ENCODE assay signal across 9 cellular contexts in genomic region chr17:75980188-75981018, GRCh38. TPM values are rescaled to one million over a fixed set of nuclear protein-coding genes. Genes with fewer than 3 reads are reported as not detected.
A peak's percentile ranks its signal among the peaks of the same experiment; 100 is the strongest.
DNase-seq lines count a peak whose midpoint lies in the region; ATAC-seq, FAIRE-seq and TF ChIP-seq lines count a peak whose summit lies in the region.
"Had no signal": no experiment of that assay in that cellular context is flagged by ENCODE, and none has a peak within 500 bp of the region (broad histone marks: within the 10 kb centered on the region; RNA-seq: fewer than 3 reads in every experiment).

No MANE protein-coding gene starts in this region.

- FAIRE-seq in endothelial cell of umbilical vein (lab: Jason Lieb, UNC): peak; percentile 28
- FAIRE-seq: TTC549 had no signal

- H2AFZ ChIP-seq in PC-9: peak overlapping the region; percentile 88
- H2AFZ ChIP-seq in endothelial cell of umbilical vein (ENCODE audit: low read depth, low read length): peak overlapping the region; percentile 57

- peak overlapping the region; percentile 87 for H3K27ac ChIP-seq in PC-9
- peak overlapping the region; percentile 94 for H3K27ac ChIP-seq in endothelial cell of umbilical vein (ENCODE audit: insufficient read depth, low read depth, low read length)
- peak overlapping the region; percentile 93 to 98 for H3K27ac ChIP-seq in ovary

- H3K9me2 ChIP-seq in PC-9 (ENCODE audit: insufficient read depth): no peaks in the 10 kb centered on the region

- peak overlapping the region; percentile 80 for H3K4me3 ChIP-seq in GM08714 (ENCODE audit: low read length)
- peak overlapping the region; percentile 82 for H3K4me3 ChIP-seq in PC-9
- H3K4me3 ChIP-seq in endothelial cell of umbilical vein (replicated peaks in 1 of 3; ENCODE audit: insufficient read depth in 1 of 3, low read depth in 1 of 3, low read length in 3 of 3): peak overlapping the region in 2 of 3 experiments; percentile 70 to 77
- peak overlapping the region; percentile 74 for H3K4me3 ChIP-seq in ovary

- no peak for TF ChIP-seq POLR2A in endothelial cell of umbilical vein (IDR thresholded peaks at IDR 0.05; ENCODE audit: low read depth, low read length)
- TF ChIP-seq POLR2A in ovary (IDR thresholded peaks at IDR 0.05): no peak

- H3K4me2 ChIP-seq in PC-9: peak overlapping the region; percentile 80
- peak overlapping the region; percentile 52 for H3K4me2 ChIP-seq in endothelial cell of umbilical vein (ENCODE audit: insufficient read depth, low read length)

- no peaks in the 10 kb centered on the region for H3K9me1 ChIP-seq in endothelial cell of umbilical vein (replicated peaks; ENCODE audit: control insufficient read depth, extremely low read depth, insufficient read depth, low read length)

- H3K36me3 ChIP-seq in PC-9 (ENCODE audit: low read depth): no peaks in the 10 kb centered on the region
- no peaks in the 10 kb centered on the region for H3K36me3 ChIP-seq in endothelial cell of umbilical vein (ENCODE audit: control insufficient read depth in 2 of 2, extremely low read depth in 1 of 2, insufficient read depth in 2 of 2, low read length in 2 of 2)
- no peaks in the 10 kb centered on the region for H3K36me3 ChIP-seq in ovary

- intact Hi-C loops in PC-9 (cut with micrococcal nuclease; ENCODE audit: unreplicated experiment): loop anchor here (5.0 kb wide), 1 partner anchor 133 kb away; no protein-coding TSS in a partner anchor
- intact Hi-C loops in endothelial cell of umbilical vein (cut with micrococcal nuclease): no loop called here
- intact Hi-C loops in ovary (cut with DNase I): no loop called here

- H3K4me1 ChIP-seq in PC-9 (replicated peaks; ENCODE audit: insufficient read depth): peaks cover 73% of the 10 kb centered on the region
- H3K4me1 ChIP-seq in endothelial cell of umbilical vein (ENCODE audit: control insufficient read depth, extremely low read depth, insufficient read depth, low read length): peaks cover 19% of the 10 kb centered on the region
- H3K4me1 ChIP-seq in ovary (ENCODE audit: insufficient read depth): peaks cover 1% of the 10 kb centered on the region

- TF ChIP-seq EP300 in ovary (IDR thresholded peaks at IDR 0.05): no peak

- DNase-seq in PC-9: no peak
- no peak for DNase-seq in endothelial cell of umbilical vein (ENCODE audit: low read depth, low spot score)
- peak in 1 of 5 donors; percentile 33 for DNase-seq in ovary
- DNase-seq in activated gamma-delta T cell (lab: John Stamatoyannopoulos, UW): no peak
- no peak for DNase-seq in HPDE6-E6E7 (ENCODE audit: extremely low spot score)
- no peak for DNase-seq in C1 segment of cervical spinal cord (lab: John Stamatoyannopoulos, UW)

- POLR2A ChIA-PET in PC-9 (lab: Charles Lee; ENCODE audit: unreplicated experiment): interaction anchor here (0.6 kb wide), 1 partner anchor 1145 kb away, joined by 3 read pairs; no protein-coding TSS in a partner anchor
- POLR2A ChIA-PET in endothelial cell of umbilical vein (lab: Charles Lee): interaction anchor here (0.7 kb wide), 2 partner anchors 17 to 403 kb away, joined by 3 to 4 read pairs; no protein-coding TSS in a partner anchor

- H4K20me1 ChIP-seq in PC-9 (ENCODE audit: insufficient read depth): no peaks in the 10 kb centered on the region
- H4K20me1 ChIP-seq in endothelial cell of umbilical vein (replicated peaks; ENCODE audit: control insufficient read depth, extremely low read depth, insufficient read depth, low read length): no peaks in the 10 kb centered on the region

- no peak for TF ChIP-seq CTCF in PC-9 (conservative IDR thresholded peaks at IDR 0.05)
- no peak for TF ChIP-seq CTCF in endothelial cell of umbilical vein (IDR thresholded peaks at IDR 0.05; ENCODE audit: extremely low read depth in 1 of 2, insufficient read depth in 1 of 2, low read depth in 1 of 2, low read length in 2 of 2)
- TF ChIP-seq CTCF in ovary (IDR thresholded peaks at IDR 0.05): no peak

- no peaks in the 10 kb centered on the region for H3K9me3 ChIP-seq in PC-9 (ENCODE audit: insufficient read depth, low read depth)
- no peaks in the 10 kb centered on the region for H3K9me3 ChIP-seq in endothelial cell of umbilical vein (replicated peaks; ENCODE audit: control insufficient read depth, insufficient read depth, low read length)
- H3K9me3 ChIP-seq in ovary: no peaks in the 10 kb centered on the region

- H3K79me2 ChIP-seq in PC-9 (ENCODE audit: low read depth) (peaks cover 67% of the 10 kb centered on the region), endothelial cell of umbilical vein (ENCODE audit: control insufficient read depth, insufficient read depth, low read length) (peaks cover 12% of the 10 kb centered on the region)

- peak overlapping the region; percentile 95 for H3K9ac ChIP-seq in endothelial cell of umbilical vein (replicated peaks; ENCODE audit: extremely low read depth, insufficient read depth, low read length)

- no peak for ATAC-seq in HG02973 (IDR thresholded peaks at IDR 0.05; ENCODE audit: unreplicated experiment)

- dilution Hi-C loops in endothelial cell of umbilical vein (cut with MboI; ENCODE audit: extremely low pct_ligation_motif_present, low sequenced_read_pairs): no loop called here

- CTCF ChIA-PET in PC-9 (lab: Charles Lee): interaction anchor here (0.5 to 0.7 kb wide), 3 partner anchors 119 to 719 kb away, joined by 3 read pairs; partner anchors contain the start of gene MRPS7
- CTCF ChIA-PET in endothelial cell of umbilical vein (lab: Charles Lee): interaction anchor here (1.0 kb wide), 1 partner anchor 31 kb away, joined by 3 read pairs; no protein-coding TSS in a partner anchor

- H3F3A ChIP-seq in PC-9 (ENCODE audit: insufficient read depth, low read depth): peaks cover 46% of the 10 kb centered on the region

- H3K27me3 ChIP-seq in PC-9 (ENCODE audit: insufficient read depth, low read depth): no peaks in the 10 kb centered on the region
- H3K27me3 ChIP-seq in endothelial cell of umbilical vein (ENCODE audit: control insufficient read depth in 2 of 2, insufficient read depth in 2 of 2, low read length in 2 of 2): no peaks in the 10 kb centered on the region
- H3K27me3 ChIP-seq in ovary: no peaks in the 10 kb centered on the region

- WGBS in ovary, 3 donors: 83 to 86% (median 83%) methylated on average over 18 of the region's 18 CpGs

- BruUV-seq in PC-9 (replicated peaks; lab: Mats Ljungman, UMichigan) (no TSS peak), endothelial cell of umbilical vein (replicated peaks; lab: Mats Ljungman, UMichigan) (no TSS peak)

RNA-seq across cellular contexts. Expression of gene TEN1, which starts 1.4 kb away (rescaled TPM):
- total RNA-seq in PC-9 (2021) (19.6 and 22.7 TPM in 2 replicates), endothelial cell of umbilical vein (14.3 and 18.8 TPM in 2 replicates), ovary (10 to 100 TPM in 5 of 7 donors, 1 to 10 TPM in 2; 7.4 to 16.3 (median 10.5) TPM)
- polyA plus RNA-seq in endothelial cell of umbilical vein (29.0 and 36.8 TPM in 2 replicates), ovary (10 to 100 TPM in 1 of 2 donors, 1 to 10 TPM in 1; 6.1 to 18.1 TPM)
- polyA plus RNA-seq in endothelial cell of umbilical vein (2011; cell fraction: cytosol; rRNA removed): 20.1 and 28.6 TPM in 2 replicates
- polyA plus RNA-seq in endothelial cell of umbilical vein (2011; cell fraction: nucleus; rRNA removed): 41.5 and 42.1 TPM in 2 replicates
- 13.4 and 14.2 TPM in 2 replicates for polyA plus RNA-seq in endothelial cell of umbilical vein (2012)
- 11.1 and 12.0 TPM in 2 replicates for polyA minus RNA-seq in endothelial cell of umbilical vein
- polyA minus RNA-seq in endothelial cell of umbilical vein (2011; cell fraction: cytosol; rRNA and poly(A)+ RNA removed): 3.3 TPM
- 4.3 and 11.0 TPM in 2 replicates for polyA minus RNA-seq in endothelial cell of umbilical vein (2011; cell fraction: nucleus; rRNA and poly(A)+ RNA removed)

RNA-seq across cellular contexts. Expression of gene ACOX1, which starts 1.4 kb away (rescaled TPM):
- total RNA-seq in PC-9 (2021) (35.5 and 37.1 TPM in 2 replicates), endothelial cell of umbilical vein (45.1 and 47.0 TPM in 2 replicates), ovary (10 to 100 TPM; 20.1 to 53.0 (median 41.1) TPM)
- polyA plus RNA-seq in endothelial cell of umbilical vein (17.9 and 18.6 TPM in 2 replicates), ovary (10 to 100 TPM; 10.6 to 24.6 TPM)
- 18.4 and 20.4 TPM in 2 replicates for polyA plus RNA-seq in endothelial cell of umbilical vein (2011; cell fraction: cytosol; rRNA removed)
- polyA plus RNA-seq in endothelial cell of umbilical vein (2011; cell fraction: nucleus; rRNA removed): 32.6 and 35.5 TPM in 2 replicates
- polyA plus RNA-seq in endothelial cell of umbilical vein (2012): 25.4 and 26.0 TPM in 2 replicates
- polyA minus RNA-seq in endothelial cell of umbilical vein: 121 and 140 TPM in 2 replicates
- polyA minus RNA-seq in endothelial cell of umbilical vein (2011; cell fraction: cytosol; rRNA and poly(A)+ RNA removed): 34.8 TPM
- polyA minus RNA-seq in endothelial cell of umbilical vein (2011; cell fraction: nucleus; rRNA and poly(A)+ RNA removed): 40.8 and 47.1 TPM in 2 replicates

RNA-seq across cellular contexts. Expression of gene CDK3, which starts 20.3 kb away (rescaled TPM):
- total RNA-seq in PC-9 (2021) (10.3 and 12.3 TPM in 2 replicates), endothelial cell of umbilical vein (6.2 and 8.5 TPM in 2 replicates), ovary (1 to 10 TPM; 1.3 to 8.5 (median 5.5) TPM)
- polyA plus RNA-seq in endothelial cell of umbilical vein (8.7 and 9.7 TPM in 2 replicates), ovary (10 to 100 TPM in 1 of 2 donors, 1 to 10 TPM in 1; 3.6 to 10.8 TPM)
- polyA plus RNA-seq in endothelial cell of umbilical vein (2011; cell fraction: cytosol; rRNA removed): 2.6 and 4.6 TPM in 2 replicates
- 53.3 and 66.2 TPM in 2 replicates for polyA plus RNA-seq in endothelial cell of umbilical vein (2011; cell fraction: nucleus; rRNA removed)
- 5.1 and 6.0 TPM in 2 replicates for polyA plus RNA-seq in endothelial cell of umbilical vein (2012)
- 3.0 and 3.9 TPM in 2 replicates for polyA minus RNA-seq in endothelial cell of umbilical vein
- polyA minus RNA-seq in endothelial cell of umbilical vein (2011; cell fraction: cytosol; rRNA and poly(A)+ RNA removed): not detected
- polyA minus RNA-seq in endothelial cell of umbilical vein (2011; cell fraction: nucleus; rRNA and poly(A)+ RNA removed): 4.6 and 5.0 TPM in 2 replicates

RNA-seq across cellular contexts. Expression of gene FBF1, which starts 39.6 kb away (rescaled TPM):
- 22.5 and 28.7 TPM in 2 replicates for total RNA-seq in PC-9 (2021)
- total RNA-seq in endothelial cell of umbilical vein: 8.9 and 9.4 TPM in 2 replicates
- 4.9 and 5.7 TPM in 2 replicates for polyA plus RNA-seq in endothelial cell of umbilical vein
- 3.2 and 4.0 TPM in 2 replicates for polyA plus RNA-seq in endothelial cell of umbilical vein (2011; cell fraction: cytosol; rRNA removed)
- 29.1 and 29.8 TPM in 2 replicates for polyA plus RNA-seq in endothelial cell of umbilical vein (2011; cell fraction: nucleus; rRNA removed)
- 3.6 and 4.7 TPM in 2 replicates for polyA plus RNA-seq in endothelial cell of umbilical vein (2012)
- 4.3 and 6.7 TPM in 2 replicates for polyA minus RNA-seq in endothelial cell of umbilical vein
- 13.1 TPM for polyA minus RNA-seq in endothelial cell of umbilical vein (2011; cell fraction: cytosol; rRNA and poly(A)+ RNA removed)
- polyA minus RNA-seq in endothelial cell of umbilical vein (2011; cell fraction: nucleus; rRNA and poly(A)+ RNA removed): 5.4 and 15.0 TPM in 2 replicates
- total RNA-seq in ovary: 10 to 100 TPM in 4 of 7 donors, 1 to 10 TPM in 3; 5.0 to 14.9 (median 11.2) TPM
- 1 to 10 TPM; 3.0 to 7.8 TPM for polyA plus RNA-seq in ovary

RNA-seq across cellular contexts. Expression of gene EVPL, which starts 46.7 kb away (rescaled TPM):
- total RNA-seq in PC-9 (2021) (60.8 and 77.8 TPM in 2 replicates), endothelial cell of umbilical vein (not detected in 2 replicates), ovary (1 to 10 TPM in 5 of 7 donors, under 1 TPM in 2; 0.33 to 7.2 (median 1.0) TPM)
- polyA plus RNA-seq in endothelial cell of umbilical vein (not detected in 2 replicates), ovary (under 1 TPM; 0.15 TPM)
- polyA plus RNA-seq in endothelial cell of umbilical vein (2011; cell fraction: cytosol; rRNA removed): not detected in 2 replicates
- polyA plus RNA-seq in endothelial cell of umbilical vein (2011; cell fraction: nucleus; rRNA removed): not detected in 2 replicates
- polyA plus RNA-seq in endothelial cell of umbilical vein (2012): not detected in 2 replicates
- not detected in 2 replicates for polyA minus RNA-seq in endothelial cell of umbilical vein
- polyA minus RNA-seq in endothelial cell of umbilical vein (2011; cell fraction: cytosol; rRNA and poly(A)+ RNA removed): 4.3 TPM
- not detected in 2 replicates for polyA minus RNA-seq in endothelial cell of umbilical vein (2011; cell fraction: nucleus; rRNA and poly(A)+ RNA removed)
